In genomic region chr1:187624812-187625542, GRCh38 we compare ENCODE assay signal across 22 cellular contexts.
DNase-seq lines count a peak whose midpoint lies in the region; ATAC-seq and TF ChIP-seq lines count a peak whose summit lies in the region.
"Had no signal": no experiment of that assay in that cellular context is flagged by ENCODE, and none has a peak within 500 bp of the region (broad histone marks: within the 10 kb centered on the region; RNA-seq: fewer than 3 reads in every experiment).

No MANE protein-coding gene starts in this region.

- H3K4ac ChIP-seq in mesendoderm (ENCODE audit: low read depth, low read length) = no peak overlapping the region

- no peaks in the 10 kb centered on the region for H3K79me2 ChIP-seq in mesendoderm (ENCODE audit: control insufficient read depth, insufficient read depth, low read length)

- TF ChIP-seq CTCF in HL-60 (IDR thresholded peaks at IDR 0.05; ENCODE audit: insufficient read depth, low read length) = no peak
- TF ChIP-seq CTCF in cardiac fibroblast (IDR thresholded peaks at IDR 0.05; ENCODE audit: low read depth, low read length) = no peak
- TF ChIP-seq CTCF in glutamatergic neuron (IDR thresholded peaks at IDR 0.05; ENCODE audit: partially characterized antibody, unreplicated experiment) = no peak

- H3K27ac Mint-ChIP-seq in glutamatergic neuron (ENCODE audit: unreplicated experiment) = no peak overlapping the region

- H3K23ac ChIP-seq in mesendoderm (ENCODE audit: low read length) = no peak overlapping the region

- ATAC-seq in GM21367 (IDR thresholded peaks at IDR 0.05; ENCODE audit: unreplicated experiment) (no peak), GM21381 (IDR thresholded peaks at IDR 0.05; ENCODE audit: unreplicated experiment) (no peak)
- ATAC-seq: heart right ventricle, PC-3 had no signal

- peaks cover 5% of the 10 kb centered on the region for H3K27me3 Mint-ChIP-seq in glutamatergic neuron (ENCODE audit: unreplicated experiment)

- H3K18ac ChIP-seq in mesendoderm (ENCODE audit: low read length) = no peak overlapping the region

- H2BK120ac ChIP-seq in mesendoderm (ENCODE audit: low read depth, low read length) = no peak overlapping the region

- H3K4me3 ChIP-seq in HL-60 (replicated peaks; ENCODE audit: insufficient read depth, low read length) (no peak overlapping the region), cardiac fibroblast (replicated peaks in 1 of 2; ENCODE audit: low read depth in 2 of 2, low read length in 2 of 2) (no peak overlapping the region), mesendoderm (ENCODE audit: low read length) (no peak overlapping the region)
- H3K4me3 ChIP-seq: heart right ventricle, SJCRH30, thoracic aorta had no signal

- H3K56ac ChIP-seq in mesendoderm (ENCODE audit: low read length) = no peak overlapping the region

- H2AK5ac ChIP-seq in mesendoderm (ENCODE audit: low read length) = no peak overlapping the region

- no peak overlapping the region for H3K9ac ChIP-seq in mesendoderm (ENCODE audit: low read length)

- no peak overlapping the region for H2BK5ac ChIP-seq in mesendoderm (ENCODE audit: low read length)

- no peak overlapping the region for H4K5ac ChIP-seq in mesendoderm (ENCODE audit: low read length)

- WGBS in mesendoderm (ENCODE audit: extremely low coverage, insufficient coverage, low lambda C conversion rate) = no CpG with 5 or more reads among the region's 2 CpGs

- H4K8ac ChIP-seq in mesendoderm (ENCODE audit: low read depth, low read length) = no peak overlapping the region

- peaks cover 4% of the 10 kb centered on the region for H3K36me3 Mint-ChIP-seq in glutamatergic neuron (ENCODE audit: unreplicated experiment)

- H3K4me1 ChIP-seq in mesendoderm (ENCODE audit: control insufficient read depth, low read depth, low read length) = no peaks in the 10 kb centered on the region
- H3K4me1 ChIP-seq: heart right ventricle, SJCRH30 had no signal

- peaks cover 2% of the 10 kb centered on the region for H3K9me3 Mint-ChIP-seq in glutamatergic neuron (ENCODE audit: unreplicated experiment)
- H3K9me3 Mint-ChIP-seq: neural crest cell had no signal

- H3K79me1 ChIP-seq in mesendoderm (ENCODE audit: low read length) = no peaks in the 10 kb centered on the region

- peak; percentile 44 to 61 for DNase-seq in HL-60 (ENCODE audit: low read depth in 1 of 2, low spot score in 1 of 2)
- DNase-seq in NOMO-1 treated with DMSO at 0.1 percent for 48 hours (lab: John Stamatoyannopoulos, UW; ENCODE audit: unreplicated experiment) = peak; percentile 68
- peak; percentile 7 to 10 for DNase-seq in cardiac fibroblast (ENCODE audit: low read depth in 2 of 2)
- DNase-seq in mesendoderm = peak; percentile 17
- no peak for DNase-seq in HPDE6-E6E7 (ENCODE audit: extremely low spot score)
- no peak for DNase-seq in glutamatergic neuron
- DNase-seq: activated CD4-positive, alpha-beta T cell treated with anti-CD3 and anti-CD28 coated beads for 4 hours; activated CD8-positive, alpha-beta memory T cell treated with anti-CD3 and anti-CD28 coated beads, Interleukin-2, amount 50 U/mL, for 4 hours; activated gamma-delta T cell; AML-193; anterior cingulate cortex; effector CD8-positive, alpha-beta T cell; heart right ventricle; midbrain; NCI-H1048; NCI-H524; PC-3; SJCRH30 had no signal

- H3K4me3 Mint-ChIP-seq in glutamatergic neuron (ENCODE audit: unreplicated experiment) = no peak overlapping the region
- H3K4me3 Mint-ChIP-seq: neural crest cell had no signal

- no peak overlapping the region for H3K4me2 ChIP-seq in mesendoderm (ENCODE audit: low read length)

- H2BK15ac ChIP-seq in mesendoderm (replicated peaks; ENCODE audit: low read depth) = no peak overlapping the region

- peaks cover 37% of the 10 kb centered on the region for H3K4me1 Mint-ChIP-seq in glutamatergic neuron (ENCODE audit: low read depth, unreplicated experiment)
- H3K4me1 Mint-ChIP-seq: neural crest cell had no signal

- no peaks in the 10 kb centered on the region for H3K36me3 ChIP-seq in mesendoderm (ENCODE audit: control insufficient read depth, insufficient read depth, low read length)
- H3K36me3 ChIP-seq: heart right ventricle, SJCRH30, thoracic aorta had no signal

- no peak overlapping the region for H3K27ac ChIP-seq in HL-60 (replicated peaks)
- no peak overlapping the region for H3K27ac ChIP-seq in mesendoderm (ENCODE audit: low read depth, low read length)
- H3K27ac ChIP-seq: heart right ventricle, SJCRH30, thoracic aorta had no signal

- no peaks in the 10 kb centered on the region for H3K27me3 ChIP-seq in HL-60 (ENCODE audit: insufficient read depth, poor library complexity, severe bottlenecking)
- H3K27me3 ChIP-seq in mesendoderm (ENCODE audit: insufficient read depth, low read length, poor library complexity) = no peaks in the 10 kb centered on the region
- H3K27me3 ChIP-seq: heart right ventricle, SJCRH30 had no signal

Comparison
In these comparisons a context has a peak if more than half of its experiments do, and no peak if none do; other contexts are left out.
1. DNase-seq: peak in HL-60 (2 of 2), NOMO-1 treated with DMSO at 0.1 percent for 48 hours (single experiment), cardiac fibroblast (2 of 2) and mesendoderm (single experiment); none in HPDE6-E6E7 (single experiment) and glutamatergic neuron (single experiment).